Comparison of ENCODE assay signal across 18 cellular contexts in the genomic region with DNA sequence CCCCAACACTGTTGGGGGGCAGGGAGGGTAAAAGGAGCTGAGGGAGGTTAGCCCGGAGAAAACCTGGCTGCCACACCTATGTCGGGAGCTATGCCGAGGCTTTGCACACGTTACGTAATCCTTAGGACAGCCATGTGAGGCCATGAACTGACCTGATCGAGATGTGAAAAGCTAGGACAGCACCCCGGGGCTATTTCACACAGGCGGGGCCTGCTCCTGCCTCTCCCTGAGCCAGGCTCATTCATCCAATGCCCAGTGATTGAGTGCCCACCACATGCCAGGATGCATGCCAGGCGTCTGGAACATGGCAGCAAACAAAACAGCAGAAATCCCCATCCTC. TPM values are rescaled to one million over a fixed set of nuclear protein-coding genes. Genes with fewer than 3 reads are reported as not detected.
A peak's percentile ranks its signal among the peaks of the same experiment; 100 is the strongest.
DNase-seq lines count a peak whose midpoint lies in the region; ATAC-seq, FAIRE-seq and TF ChIP-seq lines count a peak whose summit lies in the region.
"Had no signal": no experiment of that assay in that cellular context is flagged by ENCODE, and none has a peak within 500 bp of the region (broad histone marks: within the 10 kb centered on the region; RNA-seq: fewer than 3 reads in every experiment).

No MANE protein-coding gene starts in this region.

- intact Hi-C loops in K562 (cut with micrococcal nuclease), result no loop called here

- H2BK120ac ChIP-seq in trophoblast cell (ENCODE audit: insufficient read depth, low read length, poor library complexity) (no peak overlapping the region), mesendoderm (ENCODE audit: low read depth, low read length) (no peak overlapping the region)

- H3K4me3 ChIP-seq in K562, result no peak overlapping the region
- no peak overlapping the region for H3K4me3 ChIP-seq in trophoblast cell (ENCODE audit: low read depth, low read length)
- H3K4me3 ChIP-seq in mesendoderm (ENCODE audit: low read length), result no peak overlapping the region
- H3K4me3 ChIP-seq: cardiac muscle cell, heart right ventricle had no signal

- H3K56ac ChIP-seq in mesendoderm (ENCODE audit: low read length), result no peak overlapping the region

- H3K9ac ChIP-seq in K562 (ENCODE audit: insufficient read depth in 1 of 2, low read depth in 2 of 2, low read length in 2 of 2), result peak overlapping the region in 1 of 2 experiments; percentile 31; a peak in 1 of 4 replicates
- H3K9ac ChIP-seq in trophoblast cell (ENCODE audit: low read length), result no peak overlapping the region
- H3K9ac ChIP-seq in mesendoderm (ENCODE audit: low read length), result no peak overlapping the region

- peak; percentile 69 for DNase-seq in HuH-7 (ENCODE audit: low spot score)
- no peak for DNase-seq in K562 (ENCODE audit: extremely low read depth in 1 of 4, low spot score in 3 of 4)
- DNase-seq in kidney tubule cell (ENCODE audit: low spot score), result peak; percentile 19
- peak; percentile 74 to 86 for DNase-seq in trophoblast cell
- DNase-seq in progenitor cell of endocrine pancreas (ENCODE audit: low spot score, unreplicated experiment), result no peak
- DNase-seq in T-helper 1 cell, result no peak
- no peak for DNase-seq in mesendoderm
- no peak for DNase-seq in dermis blood vessel endothelial cell
- DNase-seq: activated CD8-positive, alpha-beta memory T cell treated with anti-CD3 and anti-CD28 coated beads for 24 hours; activated naive CD8-positive, alpha-beta T cell treated with anti-CD3 and anti-CD28 coated beads, Interleukin-2, amount 50 U/mL, for 24 hours; COR-L47; GF-D8; heart right ventricle; KG1; NCI-H2171 treated with DMSO at 0.1 percent for 48 hours; T-helper 17 cell had no signal

- no peak overlapping the region for H2AK5ac ChIP-seq in trophoblast cell (ENCODE audit: low read length)
- no peak overlapping the region for H2AK5ac ChIP-seq in mesendoderm (ENCODE audit: low read length)

- POLR2A ChIA-PET in K562 (lab: Yijun Ruan, JAX), result interaction anchor here (0.5 to 0.6 kb wide), 2 partner anchors 170 to 767 kb away, joined by 3 read pairs; no protein-coding TSS in a partner anchor

- no peak overlapping the region for H2BK15ac ChIP-seq in mesendoderm (replicated peaks; ENCODE audit: low read depth)

- no peak overlapping the region for H3K27ac Mint-ChIP-seq in progenitor cell of endocrine pancreas
- H3K27ac Mint-ChIP-seq: activated naive CD8-positive, alpha-beta T cell treated with anti-CD3 and anti-CD28 coated beads, Interleukin-2, amount 50 U/mL, for 24 hours; T-helper 17 cell had no signal

- FAIRE-seq in K562 (lab: Jason Lieb, UNC), result no peak
- FAIRE-seq: GM12891 had no signal

- no peak overlapping the region for H3K14ac ChIP-seq in trophoblast cell (ENCODE audit: low read length)

- H2BK5ac ChIP-seq in trophoblast cell (ENCODE audit: low read depth, low read length, poor library complexity) (no peak overlapping the region), mesendoderm (ENCODE audit: low read length) (no peak overlapping the region)

- H3K79me1 ChIP-seq in trophoblast cell (ENCODE audit: low read length), result peaks cover 4% of the 10 kb centered on the region
- no peaks in the 10 kb centered on the region for H3K79me1 ChIP-seq in mesendoderm (ENCODE audit: low read length)

- no peaks in the 10 kb centered on the region for H4K20me1 ChIP-seq in K562 (replicated peaks; ENCODE audit: control insufficient read depth, insufficient read depth, low read length)

- H3K36me3 Mint-ChIP-seq in progenitor cell of endocrine pancreas (ENCODE audit: insufficient read depth), result no peaks in the 10 kb centered on the region

- peaks cover 25% of the 10 kb centered on the region for H3K27me3 Mint-ChIP-seq in progenitor cell of endocrine pancreas
- H3K27me3 Mint-ChIP-seq: activated naive CD8-positive, alpha-beta T cell treated with anti-CD3 and anti-CD28 coated beads, Interleukin-2, amount 50 U/mL, for 24 hours; T-helper 17 cell had no signal

- peak overlapping the region; percentile 17 for H4K91ac ChIP-seq in trophoblast cell (ENCODE audit: low read depth, low read length)

- WGBS in K562 (ENCODE audit: insufficient coverage, low coverage, missing lambda C conversion rate), result 19% methylated on average over 9 of the region's 9 CpGs
- no CpG with 5 or more reads among the region's 9 CpGs for WGBS in trophoblast cell (ENCODE audit: extremely low coverage, insufficient coverage, insufficient read length)
- WGBS in mesendoderm (ENCODE audit: extremely low coverage, insufficient coverage, low lambda C conversion rate), result no CpG with 5 or more reads among the region's 9 CpGs

- H3K79me2 ChIP-seq in K562 (ENCODE audit: control insufficient read depth, insufficient read depth, low read length) (no peaks in the 10 kb centered on the region), trophoblast cell (ENCODE audit: control insufficient read depth, insufficient read depth, low read length, poor library complexity) (no peaks in the 10 kb centered on the region), mesendoderm (ENCODE audit: control insufficient read depth, insufficient read depth, low read length) (no peaks in the 10 kb centered on the region)

- TF ChIP-seq CTCF in K562 (IDR thresholded peaks at IDR 0.05 in 2 of 3, conservative IDR thresholded peaks at IDR 0.05 in 1 of 3; ENCODE audit: insufficient read depth in 2 of 3, low read depth in 1 of 3, low read length in 3 of 3) (no peak), progenitor cell of endocrine pancreas (IDR thresholded peaks at IDR 0.05; ENCODE audit: unreplicated experiment) (no peak)

- H2BK12ac ChIP-seq in trophoblast cell (ENCODE audit: low read length), result no peak overlapping the region

- H3K36me3 ChIP-seq in K562 (ENCODE audit: control insufficient read depth, insufficient read depth, low read length), result no peaks in the 10 kb centered on the region
- H3K36me3 ChIP-seq in trophoblast cell (ENCODE audit: control insufficient read depth in 1 of 2, insufficient read depth in 2 of 2, low read length in 2 of 2), result no peaks in the 10 kb centered on the region
- no peaks in the 10 kb centered on the region for H3K36me3 ChIP-seq in mesendoderm (ENCODE audit: control insufficient read depth, insufficient read depth, low read length)
- H3K36me3 ChIP-seq: cardiac muscle cell, heart right ventricle had no signal

- peaks cover 2% of the 10 kb centered on the region for H3K4me1 Mint-ChIP-seq in progenitor cell of endocrine pancreas (ENCODE audit: low read depth)

- H3K18ac ChIP-seq in trophoblast cell (ENCODE audit: low read length) (no peak overlapping the region), mesendoderm (ENCODE audit: low read length) (no peak overlapping the region)

- H3K4ac ChIP-seq in trophoblast cell (ENCODE audit: low read depth, low read length), result no peak overlapping the region
- no peak overlapping the region for H3K4ac ChIP-seq in mesendoderm (ENCODE audit: low read depth, low read length)

- ATAC-seq in K562, result 0 out of 3 replicates have a peak, but pooled peaks have one; percentile 13
- ATAC-seq: activated naive CD8-positive, alpha-beta T cell treated with anti-CD3 and anti-CD28 coated beads, Interleukin-2, amount 50 U/mL, for 24 hours; heart right ventricle; T-helper 17 cell had no signal

- no peak overlapping the region for H4K5ac ChIP-seq in mesendoderm (ENCODE audit: low read length)

- no peaks in the 10 kb centered on the region for H3K9me3 Mint-ChIP-seq in progenitor cell of endocrine pancreas (ENCODE audit: low read depth)
- H3K9me3 Mint-ChIP-seq: activated naive CD8-positive, alpha-beta T cell treated with anti-CD3 and anti-CD28 coated beads, Interleukin-2, amount 50 U/mL, for 24 hours had no signal

- no peak overlapping the region for H3K4me2 ChIP-seq in K562 (ENCODE audit: insufficient read depth, low read length)
- no peak overlapping the region for H3K4me2 ChIP-seq in trophoblast cell (ENCODE audit: low read length)
- no peak overlapping the region for H3K4me2 ChIP-seq in mesendoderm (ENCODE audit: low read length)

- H4K12ac ChIP-seq in trophoblast cell (ENCODE audit: low read depth, low read length), result no peak overlapping the region

- H3K27ac ChIP-seq in K562 (ENCODE audit: extremely low read depth, low read depth, low read length) (no peak overlapping the region), trophoblast cell (ENCODE audit: low read depth, low read length) (no peak overlapping the region), mesendoderm (ENCODE audit: low read depth, low read length) (no peak overlapping the region)
- H3K27ac ChIP-seq: cardiac muscle cell, heart right ventricle had no signal

- H3K9me3 ChIP-seq in K562 (replicated peaks; ENCODE audit: control insufficient read depth, insufficient read depth, low read depth, low read length) (no peaks in the 10 kb centered on the region), trophoblast cell (ENCODE audit: insufficient read depth, low read depth, low read length) (peaks cover 2% of the 10 kb centered on the region)
- H3K9me3 ChIP-seq: heart right ventricle had no signal

- in situ Hi-C loops in K562 (cut with MboI), result no loop called here

- H3K9me1 ChIP-seq in K562 (ENCODE audit: control insufficient read depth, insufficient read depth, low read length), result peaks cover 11% of the 10 kb centered on the region

- H3K23ac ChIP-seq in trophoblast cell (ENCODE audit: low read length) (no peak overlapping the region), mesendoderm (ENCODE audit: low read length) (no peak overlapping the region)

- CTCF ChIA-PET in K562 (lab: Yijun Ruan, JAX; ENCODE audit: low intra/inter-chr PET ratio), result no interaction called here

- H3K27me3 ChIP-seq in K562 (ENCODE audit: control insufficient read depth in 2 of 2, insufficient read depth in 2 of 2, low read length in 2 of 2), result peaks cover 12 to 47% of the 10 kb centered on the region in 2 experiments; a peak in 4 of 5 replicates
- H3K27me3 ChIP-seq in trophoblast cell (ENCODE audit: insufficient read depth, low read length), result no peaks in the 10 kb centered on the region
- H3K27me3 ChIP-seq in mesendoderm (ENCODE audit: insufficient read depth, low read length, poor library complexity), result no peaks in the 10 kb centered on the region
- H3K27me3 ChIP-seq: cardiac muscle cell, heart right ventricle had no signal

- TF ChIP-seq EP300 in K562 (IDR thresholded peaks at IDR 0.05; ENCODE audit: low read length), result no peak

- H3K4me3 Mint-ChIP-seq in progenitor cell of endocrine pancreas (ENCODE audit: low read depth), result no peak overlapping the region
- H3K4me3 Mint-ChIP-seq: activated naive CD8-positive, alpha-beta T cell treated with anti-CD3 and anti-CD28 coated beads, Interleukin-2, amount 50 U/mL, for 24 hours; T-helper 17 cell had no signal

- no peak overlapping the region for H4K8ac ChIP-seq in trophoblast cell (ENCODE audit: low read depth, low read length)
- H4K8ac ChIP-seq in mesendoderm (ENCODE audit: low read depth, low read length), result no peak overlapping the region

- no peak for TF ChIP-seq POLR2A in K562 (conservative IDR thresholded peaks at IDR 0.05)

- BruUV-seq in K562 (replicated peaks; lab: Mats Ljungman, UMichigan), result no TSS peak

- no peak for TF ChIP-seq RAD21 in K562 (CRISPR knock-in tag; conservative IDR thresholded peaks at IDR 0.05 in 1 of 2, IDR thresholded peaks at IDR 0.05 in 1 of 2)

- H2AFZ ChIP-seq in K562 (ENCODE audit: low read depth, low read length) (no peak overlapping the region), trophoblast cell (ENCODE audit: insufficient read depth, low read length, poor library complexity) (no peak overlapping the region)

- H3K4me1 ChIP-seq in K562 (replicated peaks in 1 of 2; ENCODE audit: control insufficient read depth in 2 of 2, insufficient read depth in 2 of 2, low read length in 2 of 2) (peaks cover 17 to 39% of the 10 kb centered on the region in 2 experiments), trophoblast cell (ENCODE audit: control insufficient read depth in 1 of 2, insufficient read depth in 2 of 2, low read length in 2 of 2) (peaks cover 12 to 14% of the 10 kb centered on the region in 2 experiments), mesendoderm (ENCODE audit: control insufficient read depth, low read depth, low read length) (peaks cover under 1% of the 10 kb centered on the region)

RNA-seq across cellular contexts. Expression of a gene that starts 30.2 kb away (rescaled TPM):
- 30.0 and 73.0 TPM in 2 replicates for total RNA-seq in K562 (2011; cell fraction: chromatin; rRNA removed; ENCODE audit: low replicate concordance)
- total RNA-seq in K562 (2011; cell fraction: nucleolus; rRNA removed), result 38.5 and 41.1 TPM in 2 replicates
- 33.9 and 37.2 TPM in 2 replicates for total RNA-seq in K562 (2011; cell fraction: nucleoplasm; rRNA removed)
- 14.2 and 19.0 TPM in 2 replicates for total RNA-seq in K562 (2014; rRNA removed)
- total RNA-seq in K562 (2014; rRNA removed; fragmentation: Illumina TruSeq; extraction: Trizol), result 10.9 and 13.0 TPM in 2 replicates
- 16.3 and 17.7 TPM in 2 replicates for total RNA-seq in K562 (2015; rRNA removed; fragmentation: Illumina TruSeq; extraction: Trizol)
- 28.8 and 29.2 TPM in 2 replicates for total RNA-seq in K562 (2021)
- 16.2 and 25.0 TPM in 2 replicates for polyA plus RNA-seq in K562 (2011; rRNA removed)
- 22.4 and 23.7 TPM in 2 replicates for polyA plus RNA-seq in K562 (2011; cell fraction: cytosol; rRNA removed)
- 69.9 and 75.9 TPM in 2 replicates for polyA plus RNA-seq in K562 (2011; cell fraction: nucleus; rRNA removed)
- 24.3 and 30.1 TPM in 2 replicates for polyA plus RNA-seq in K562 (2012)
- polyA plus RNA-seq in K562 (2014; fragmentation: Illumina TruSeq; extraction: Trizol), result 26.8 and 29.6 TPM in 2 replicates
- polyA plus RNA-seq in K562 (2014; fragmentation: Nextera tagmentation; extraction: Ambion mirVana), result 1 to 10 TPM in 1 of 2 experiments, under 1 TPM in 1; 0.56 to 1.4 TPM
- 22.2 and 25.7 TPM in 2 replicates for polyA plus RNA-seq in K562 (2014; rRNA removed)
- polyA minus RNA-seq in K562 (2011; rRNA and poly(A)+ RNA removed), result 11.8 and 12.8 TPM in 2 replicates
- polyA minus RNA-seq in K562 (2011; cell fraction: cytosol; rRNA and poly(A)+ RNA removed), result 11.8 and 16.7 TPM in 2 replicates
- polyA minus RNA-seq in K562 (2011; cell fraction: nucleus; rRNA and poly(A)+ RNA removed), result 6.9 and 14.2 TPM in 2 replicates
- polyA plus RNA-seq in trophoblast cell (2013), result 4.2 and 4.4 TPM in 2 replicates
- 12.7 and 13.3 TPM in 2 replicates for total RNA-seq in progenitor cell of endocrine pancreas
- polyA plus RNA-seq in mesendoderm (2013, experiment 1 of 2), result 11.7 TPM
- polyA plus RNA-seq in mesendoderm (2013, experiment 2 of 2), result 11.7 TPM
- total RNA-seq in dermis blood vessel endothelial cell, result 22.0 and 31.8 TPM in 2 replicates

RNA-seq across cellular contexts. Expression of a gene that starts 43.0 kb away (rescaled TPM):
- 0.19 TPM in 1 of 2 replicates, not detected in the other for total RNA-seq in K562 (2011; cell fraction: chromatin; rRNA removed; ENCODE audit: low replicate concordance)
- total RNA-seq in K562 (2011; cell fraction: nucleolus; rRNA removed), result 0.13 and 0.50 TPM in 2 replicates
- 0.22 and 0.46 TPM in 2 replicates for total RNA-seq in K562 (2011; cell fraction: nucleoplasm; rRNA removed)
- total RNA-seq in K562 (2014; rRNA removed) (not detected in 2 replicates), K562 (2014; rRNA removed; fragmentation: Illumina TruSeq; extraction: Trizol) (0.15 TPM in 1 of 2 replicates, not detected in the other), K562 (2015; rRNA removed; fragmentation: Illumina TruSeq; extraction: Trizol) (0.18 TPM in 1 of 2 replicates, not detected in the other), K562 (2021) (0.22 and 0.44 TPM in 2 replicates), progenitor cell of endocrine pancreas (4.8 and 5.1 TPM in 2 replicates), dermis blood vessel endothelial cell (2.5 and 3.1 TPM in 2 replicates)
- polyA plus RNA-seq in K562 (2011; rRNA removed) (0.06 and 0.11 TPM in 2 replicates), K562 (2014; fragmentation: Illumina TruSeq; extraction: Trizol) (0.04 and 0.29 TPM in 2 replicates), K562 (2014; fragmentation: Nextera tagmentation; extraction: Ambion mirVana) (not detected), K562 (2014; rRNA removed) (0.04 TPM in 1 of 2 replicates, not detected in the other)
- 0.07 TPM in 2 replicates for polyA plus RNA-seq in K562 (2011; cell fraction: cytosol; rRNA removed)
- 0.07 and 0.25 TPM in 2 replicates for polyA plus RNA-seq in K562 (2011; cell fraction: nucleus; rRNA removed)
- polyA plus RNA-seq in K562 (2012), result 0.07 and 0.53 TPM in 2 replicates
- 0.18 TPM in 1 of 2 replicates, not detected in the other for polyA minus RNA-seq in K562 (2011; rRNA and poly(A)+ RNA removed)
- not detected in 2 replicates for polyA minus RNA-seq in K562 (2011; cell fraction: cytosol; rRNA and poly(A)+ RNA removed)
- 0.13 TPM in 1 of 2 replicates, not detected in the other for polyA minus RNA-seq in K562 (2011; cell fraction: nucleus; rRNA and poly(A)+ RNA removed)
- polyA plus RNA-seq in trophoblast cell (2013), result 3.4 and 3.6 TPM in 2 replicates
- polyA plus RNA-seq in mesendoderm (2013, experiment 1 of 2), result 7.7 TPM
- 7.4 TPM for polyA plus RNA-seq in mesendoderm (2013, experiment 2 of 2)

Comparison
In these comparisons a context has a peak if more than half of its experiments do, and no peak if none do; other contexts are left out.
1. DNase-seq: peak in HuH-7 (single experiment), kidney tubule cell (single experiment) and trophoblast cell (2 of 2); none in K562 (0 of 4), progenitor cell of endocrine pancreas (single experiment), T-helper 1 cell (0 of 5), mesendoderm (single experiment) and dermis blood vessel endothelial cell (single experiment).